8 cellular contexts compared by ENCODE assay signal in the genomic region with DNA sequence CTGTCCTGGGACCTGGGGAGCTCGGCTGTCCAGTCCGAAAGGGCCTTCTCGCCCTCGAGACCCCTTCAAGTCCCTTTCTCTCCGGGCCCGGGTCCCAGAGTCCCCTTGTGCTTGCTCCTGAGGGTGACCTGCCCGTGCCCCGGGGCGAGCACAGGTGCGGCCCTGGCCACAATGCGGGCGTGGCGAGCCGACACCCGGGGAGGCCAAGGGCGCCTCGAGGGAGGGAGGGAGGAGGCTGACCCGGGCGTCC. TPM values are rescaled to one million over a fixed set of nuclear protein-coding genes. Genes with fewer than 3 reads are reported as not detected.
A peak's percentile ranks its signal among the peaks of the same experiment; 100 is the strongest.
DNase-seq lines count a peak whose midpoint lies in the region; ATAC-seq lines count a peak whose summit lies in the region.

No MANE protein-coding gene starts in this region.

- no peaks in the 10 kb centered on the region for H3K36me3 ChIP-seq in thymus (ENCODE audit: control insufficient read depth, insufficient read depth)

- peaks cover 35% of the 10 kb centered on the region for H3K4me1 Mint-ChIP-seq in activated CD4-positive, alpha-beta T cell treated with anti-CD3 and anti-CD28 coated beads, Interleukin-2, amount 10 ng/mL, durations not matched to agents 7 days and 5 days
- H3K4me1 Mint-ChIP-seq in activated T-helper 17 cell treated with anti-CD3 and anti-CD28 coated beads, Interleukin-2, amount 50 U/mL, for 72 hours: peaks cover 6% of the 10 kb centered on the region

- no peaks in the 10 kb centered on the region for H3K27me3 ChIP-seq in thymus (ENCODE audit: control insufficient read depth, insufficient read depth)

- peak overlapping the region; percentile 89 for H3K27ac ChIP-seq in thymus (ENCODE audit: low read depth)

- peaks cover 17% of the 10 kb centered on the region for H3K27me3 Mint-ChIP-seq in activated CD4-positive, alpha-beta T cell treated with anti-CD3 and anti-CD28 coated beads, Interleukin-2, amount 10 ng/mL, durations not matched to agents 7 days and 5 days
- H3K27me3 Mint-ChIP-seq in activated T-helper 17 cell treated with anti-CD3 and anti-CD28 coated beads, Interleukin-2, amount 50 U/mL, for 72 hours: no peaks in the 10 kb centered on the region

- peak overlapping the region; percentile 59 for H3K4me3 ChIP-seq in thymus (ENCODE audit: low read length)

- no peaks in the 10 kb centered on the region for H3K9me3 Mint-ChIP-seq in activated CD4-positive, alpha-beta T cell treated with anti-CD3 and anti-CD28 coated beads, Interleukin-2, amount 10 ng/mL, durations not matched to agents 7 days and 5 days
- no peaks in the 10 kb centered on the region for H3K9me3 Mint-ChIP-seq in activated T-helper 17 cell treated with anti-CD3 and anti-CD28 coated beads, Interleukin-2, amount 50 U/mL, for 72 hours

- CTCF ChIA-PET in activated CD4-positive, alpha-beta T cell treated with anti-CD3 and anti-CD28 coated beads, Interleukin-2, amount 10 ng/mL, durations not matched to agents 7 days and 5 days (lab: Charles Lee): no interaction called here

- ATAC-seq in activated T-helper 17 cell treated with anti-CD3 and anti-CD28 coated beads, Interleukin-2, amount 50 U/mL, for 72 hours (replicated peaks): no peak
- ATAC-seq in left colon: no peak
- ATAC-seq in HG03025 (IDR thresholded peaks at IDR 0.05; ENCODE audit: low FRiP score, unreplicated experiment): no peak
- no peak for ATAC-seq in HG03196 (IDR thresholded peaks at IDR 0.05; ENCODE audit: unreplicated experiment)

- no peak for DNase-seq in activated CD4-positive, alpha-beta T cell treated with anti-CD3 and anti-CD28 coated beads, Interleukin-2, amount 10 ng/mL, durations not matched to agents 7 days and 5 days
- DNase-seq in activated CD4-positive, alpha-beta T cell treated with anti-CD3 and anti-CD28 coated beads for 1 hour: no peak
- DNase-seq in left colon: peak; percentile 78 to 83
- no peak for DNase-seq in stimulated activated CD4-positive, alpha-beta T cell treated with anti-CD3 and anti-CD28 coated beads, Interleukin-2, amount 100 ng/mL, for 48 hours

- peaks cover 18% of the 10 kb centered on the region for H3K4me1 ChIP-seq in thymus (ENCODE audit: control insufficient read depth, insufficient read depth, low read length)

- no peaks in the 10 kb centered on the region for H3K9me3 ChIP-seq in thymus (ENCODE audit: control insufficient read depth)

- peak overlapping the region; percentile 65 for H3K4me3 Mint-ChIP-seq in activated CD4-positive, alpha-beta T cell treated with anti-CD3 and anti-CD28 coated beads, Interleukin-2, amount 10 ng/mL, durations not matched to agents 7 days and 5 days
- H3K4me3 Mint-ChIP-seq in activated T-helper 17 cell treated with anti-CD3 and anti-CD28 coated beads, Interleukin-2, amount 50 U/mL, for 72 hours: peak overlapping the region; percentile 45

- 14% methylated on average over 19 of the region's 19 CpGs for WGBS in thymus

- peaks cover 5% of the 10 kb centered on the region for H3K36me3 Mint-ChIP-seq in activated CD4-positive, alpha-beta T cell treated with anti-CD3 and anti-CD28 coated beads, Interleukin-2, amount 10 ng/mL, durations not matched to agents 7 days and 5 days (ENCODE audit: low read depth)
- H3K36me3 Mint-ChIP-seq in activated T-helper 17 cell treated with anti-CD3 and anti-CD28 coated beads, Interleukin-2, amount 50 U/mL, for 72 hours (ENCODE audit: low read depth): peaks cover 10% of the 10 kb centered on the region

- POLR2A ChIA-PET in activated CD4-positive, alpha-beta T cell treated with anti-CD3 and anti-CD28 coated beads, Interleukin-2, amount 10 ng/mL, durations not matched to agents 7 days and 5 days (lab: Charles Lee): no interaction called here

- peak overlapping the region; percentile 79 for H3K27ac Mint-ChIP-seq in activated CD4-positive, alpha-beta T cell treated with anti-CD3 and anti-CD28 coated beads, Interleukin-2, amount 10 ng/mL, durations not matched to agents 7 days and 5 days
- no peak overlapping the region for H3K27ac Mint-ChIP-seq in activated T-helper 17 cell treated with anti-CD3 and anti-CD28 coated beads, Interleukin-2, amount 50 U/mL, for 72 hours

- intact Hi-C loops in left colon (cut with DNase I, micrococcal nuclease): no loop called here

RNA-seq across cellular contexts. Expression of a gene that starts 0.8 kb away (rescaled TPM):
- total RNA-seq in activated CD4-positive, alpha-beta T cell treated with anti-CD3 and anti-CD28 coated beads, Interleukin-2, amount 10 ng/mL, durations not matched to agents 7 days and 5 days: 10 to 100 TPM; 24.5 to 27.0 TPM
- total RNA-seq in activated T-helper 17 cell treated with anti-CD3 and anti-CD28 coated beads, Interleukin-2, amount 50 U/mL, for 72 hours: 10 to 100 TPM; 15.7 to 18.3 TPM
- total RNA-seq in left colon: 10 to 100 TPM; 35.3 to 40.5 TPM
- 32.4 TPM for polyA plus RNA-seq in thymus

Comparison
In these comparisons a context has a peak if more than half of its experiments do, and no peak if none do; other contexts are left out.
1. DNase-seq: peak in left colon (2 of 2); none in activated CD4-positive, alpha-beta T cell treated with anti-CD3 and anti-CD28 coated beads, Interleukin-2, amount 10 ng/mL, durations not matched to agents 7 days and 5 days (single experiment), activated CD4-positive, alpha-beta T cell treated with anti-CD3 and anti-CD28 coated beads for 1 hour (single experiment) and stimulated activated CD4-positive, alpha-beta T cell treated with anti-CD3 and anti-CD28 coated beads, Interleukin-2, amount 100 ng/mL, for 48 hours (0 of 2).